ENCODE assay signal across 10 cellular contexts in genomic region chr13:29934531-29935308, GRCh38.
A peak's percentile ranks its signal among the peaks of the same experiment; 100 is the strongest.
DNase-seq lines count a peak whose midpoint lies in the region; ATAC-seq and TF ChIP-seq lines count a peak whose summit lies in the region.
"Had no signal": no experiment of that assay in that cellular context is flagged by ENCODE, and none has a peak within 500 bp of the region (broad histone marks: within the 10 kb centered on the region; RNA-seq: fewer than 3 reads in every experiment).

No MANE protein-coding gene starts in this region.

- H3K27me3 Mint-ChIP-seq in brain: peaks cover 9% of the 10 kb centered on the region
- H3K27me3 Mint-ChIP-seq in stimulated activated memory B cell treated with anti-CD40 and anti-IgM and Interleukin-4, amounts not matched to agents 10 μg/mL and 1 μg/mL and 100 μg/mL, for 72 hours: peaks cover 9% of the 10 kb centered on the region

- H3K4me3 ChIP-seq in right atrium auricular region (no peak overlapping the region), vagina (no peak overlapping the region)
- H3K4me3 ChIP-seq: coronary artery, tibial artery had no signal

- H3K4me1 ChIP-seq in right atrium auricular region (peaks cover 0 to 14% of the 10 kb centered on the region in 2 donors), vagina (no peaks in the 10 kb centered on the region)
- H3K4me1 ChIP-seq: tibial artery had no signal

- TF ChIP-seq POLR2A in vagina (IDR thresholded peaks at IDR 0.05): no peak

- peak; percentile 11 for ATAC-seq in left ventricle myocardium superior
- no peak for ATAC-seq in stimulated activated memory B cell treated with anti-CD40 and anti-IgM and Interleukin-4, amounts not matched to agents 10 μg/mL and 1 μg/mL and 100 μg/mL, for 72 hours

- H3K4me1 Mint-ChIP-seq in brain: peaks cover 34% of the 10 kb centered on the region
- H3K4me1 Mint-ChIP-seq in stimulated activated memory B cell treated with anti-CD40 and anti-IgM and Interleukin-4, amounts not matched to agents 10 μg/mL and 1 μg/mL and 100 μg/mL, for 72 hours: peaks cover 26% of the 10 kb centered on the region

- no peak overlapping the region for H3K4me3 Mint-ChIP-seq in brain
- no peak overlapping the region for H3K4me3 Mint-ChIP-seq in stimulated activated memory B cell treated with anti-CD40 and anti-IgM and Interleukin-4, amounts not matched to agents 10 μg/mL and 1 μg/mL and 100 μg/mL, for 72 hours

- H3K9me3 ChIP-seq in right atrium auricular region (no peaks in the 10 kb centered on the region), vagina (no peaks in the 10 kb centered on the region)
- H3K9me3 ChIP-seq: tibial artery had no signal

- no peaks in the 10 kb centered on the region for H3K27me3 ChIP-seq in right atrium auricular region
- H3K27me3 ChIP-seq in vagina: no peaks in the 10 kb centered on the region

- H3K27ac Mint-ChIP-seq in brain: peak overlapping the region in 4 of 5 experiments; percentile 19 to 69 (median 56)
- peak overlapping the region; percentile 68 for H3K27ac Mint-ChIP-seq in stimulated activated memory B cell treated with anti-CD40 and anti-IgM and Interleukin-4, amounts not matched to agents 10 μg/mL and 1 μg/mL and 100 μg/mL, for 72 hours

- H3K9me3 Mint-ChIP-seq in brain: peaks cover 0 to 11% (median 4%) of the 10 kb centered on the region in 5 experiments
- H3K9me3 Mint-ChIP-seq in stimulated activated memory B cell treated with anti-CD40 and anti-IgM and Interleukin-4, amounts not matched to agents 10 μg/mL and 1 μg/mL and 100 μg/mL, for 72 hours: no peaks in the 10 kb centered on the region

- intact Hi-C loops in left ventricle myocardium superior (cut with micrococcal nuclease) (no loop called here), vagina (cut with DNase I) (no loop called here)

- no peaks in the 10 kb centered on the region for H3K36me3 Mint-ChIP-seq in brain
- no peaks in the 10 kb centered on the region for H3K36me3 Mint-ChIP-seq in stimulated activated memory B cell treated with anti-CD40 and anti-IgM and Interleukin-4, amounts not matched to agents 10 μg/mL and 1 μg/mL and 100 μg/mL, for 72 hours

- H3K27ac ChIP-seq in right atrium auricular region (no peak overlapping the region), vagina (no peak overlapping the region)
- H3K27ac ChIP-seq: coronary artery, tibial artery had no signal

- TF ChIP-seq CTCF in right atrium auricular region (IDR thresholded peaks at IDR 0.05): no peak
- TF ChIP-seq CTCF in brain (conservative IDR thresholded peaks at IDR 0.05): no peak
- no peak for TF ChIP-seq CTCF in vagina (IDR thresholded peaks at IDR 0.05)

- H3K36me3 ChIP-seq in right atrium auricular region: no peaks in the 10 kb centered on the region
- H3K36me3 ChIP-seq in vagina: no peaks in the 10 kb centered on the region
- H3K36me3 ChIP-seq: tibial artery had no signal

- no peak for DNase-seq in left ventricle myocardium superior
- DNase-seq in right atrium auricular region (ENCODE audit: low spot score): no peak
- DNase-seq in NCI-H345 (lab: John Stamatoyannopoulos, UW): peak; percentile 76
- DNase-seq in GOT3 (lab: John Stamatoyannopoulos, UW): no peak
- no peak for DNase-seq in SHP77 (lab: John Stamatoyannopoulos, UW)
- no peak for DNase-seq in vagina (ENCODE audit: extremely low spot score in 2 of 2)
- DNase-seq: tibial artery had no signal
